Comparison of ENCODE assay signal across 25 cellular contexts in the genomic region with DNA sequence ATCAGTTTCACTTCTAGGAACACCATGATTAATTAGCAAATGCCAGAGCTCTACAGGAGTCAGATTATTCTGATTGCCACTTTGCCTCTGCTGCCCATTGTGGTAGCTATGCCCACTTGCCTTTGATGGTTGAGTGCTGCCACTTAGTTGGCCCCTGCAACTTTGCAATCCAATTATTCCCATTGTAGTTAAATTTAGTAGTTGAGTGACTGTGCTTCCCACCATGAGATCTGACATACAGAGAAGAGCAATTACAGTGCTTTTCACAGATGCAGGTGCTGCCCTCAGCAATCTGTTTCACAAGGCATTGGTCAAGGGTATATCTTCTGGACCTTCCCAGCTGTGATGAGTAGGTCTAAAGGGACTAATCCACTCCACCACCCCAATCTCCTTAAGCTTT.
DNase-seq lines count a peak whose midpoint lies in the region; ATAC-seq, FAIRE-seq and TF ChIP-seq lines count a peak whose summit lies in the region.
"Had no signal": no experiment of that assay in that cellular context is flagged by ENCODE, and none has a peak within 500 bp of the region (broad histone marks: within the 10 kb centered on the region; RNA-seq: fewer than 3 reads in every experiment).

No MANE protein-coding gene starts in this region.

- TF ChIP-seq POLR2A in transverse colon (IDR thresholded peaks at IDR 0.05) = no peak

- no peaks in the 10 kb centered on the region for H3K36me3 ChIP-seq in transverse colon
- H3K36me3 ChIP-seq: BE2C had no signal

- no peak overlapping the region for H3K27ac ChIP-seq in transverse colon
- H3K27ac ChIP-seq: 22Rv1, A549, BLaER1 had no signal

- no peak for TF ChIP-seq EP300 in transverse colon (IDR thresholded peaks at IDR 0.05; ENCODE audit: low read depth)

- DNase-seq in activated CD4-positive, alpha-beta T cell treated with anti-CD3 and anti-CD28 coated beads, Interleukin-2, amount 10 ng/mL, durations not matched to agents 24 days and 14 days = peak; percentile 20
- no peak for DNase-seq in activated CD4-positive, alpha-beta T cell treated with anti-CD3 and anti-CD28 coated beads for 1 hour
- DNase-seq in HTR-8/SVneo (ENCODE audit: insufficient read length, low spot score) (no peak), transverse colon (no peak)
- DNase-seq: BE2C; C1 segment of cervical spinal cord; CD4-positive, alpha-beta memory T cell; CD4-positive, CD25-positive, alpha-beta regulatory T cell; CD8-positive, alpha-beta memory T cell; COR-L47; DMS 273 treated with DMSO at 0.1 percent for 48 hours; DMS153; DMS53; DMS79; DND-41; EL; GDM1 had no signal

- no peaks in the 10 kb centered on the region for H3K9me3 ChIP-seq in transverse colon
- H3K9me3 ChIP-seq: BE2C had no signal

- in situ Hi-C loops in transverse colon (cut with MboI; ENCODE audit: low pct_ligation_motif_present in 1 of 4, low pct_unique_long_range_greater_than_20kb in 1 of 4, low sequenced_read_pairs in 3 of 4) = no loop called here

- peaks cover 18% of the 10 kb centered on the region for H3K9me3 Mint-ChIP-seq in activated CD4-positive, alpha-beta T cell treated with anti-CD3 and anti-CD28 coated beads, Interleukin-2, amount 10 ng/mL, durations not matched to agents 24 days and 14 days

- no peaks in the 10 kb centered on the region for H3K4me1 ChIP-seq in transverse colon
- H3K4me1 ChIP-seq: A549, BLaER1 had no signal

- no peak overlapping the region for H3K4me3 ChIP-seq in transverse colon
- H3K4me3 ChIP-seq: A549, BLaER1, GM12878 had no signal

- no peak for TF ChIP-seq CTCF in transverse colon (IDR thresholded peaks at IDR 0.05)

- no peak overlapping the region for H3K27ac Mint-ChIP-seq in activated CD4-positive, alpha-beta T cell treated with anti-CD3 and anti-CD28 coated beads, Interleukin-2, amount 10 ng/mL, durations not matched to agents 24 days and 14 days
- H3K27ac Mint-ChIP-seq: CD4-positive, CD25-positive, alpha-beta regulatory T cell; CD8-positive, alpha-beta memory T cell had no signal

- no peaks in the 10 kb centered on the region for H3K4me1 Mint-ChIP-seq in activated CD4-positive, alpha-beta T cell treated with anti-CD3 and anti-CD28 coated beads, Interleukin-2, amount 10 ng/mL, durations not matched to agents 24 days and 14 days

- H3K27me3 ChIP-seq in transverse colon = no peaks in the 10 kb centered on the region
- H3K27me3 ChIP-seq: BE2C, BLaER1 had no signal

- no peaks in the 10 kb centered on the region for H3K27me3 Mint-ChIP-seq in activated CD4-positive, alpha-beta T cell treated with anti-CD3 and anti-CD28 coated beads, Interleukin-2, amount 10 ng/mL, durations not matched to agents 24 days and 14 days
- H3K27me3 Mint-ChIP-seq: CD4-positive, alpha-beta memory T cell; CD4-positive, CD25-positive, alpha-beta regulatory T cell; CD8-positive, alpha-beta memory T cell had no signal

- no peak overlapping the region for H3K4me3 Mint-ChIP-seq in activated CD4-positive, alpha-beta T cell treated with anti-CD3 and anti-CD28 coated beads, Interleukin-2, amount 10 ng/mL, durations not matched to agents 24 days and 14 days
- H3K4me3 Mint-ChIP-seq: CD14-positive monocyte; CD4-positive, alpha-beta memory T cell; CD4-positive, CD25-positive, alpha-beta regulatory T cell; CD8-positive, alpha-beta memory T cell had no signal

- peaks cover 70% of the 10 kb centered on the region for H3K36me3 Mint-ChIP-seq in activated CD4-positive, alpha-beta T cell treated with anti-CD3 and anti-CD28 coated beads, Interleukin-2, amount 10 ng/mL, durations not matched to agents 24 days and 14 days (ENCODE audit: low read depth)

- intact Hi-C loops in activated CD4-positive, alpha-beta T cell treated with anti-CD3 and anti-CD28 coated beads, Interleukin-2, amount 10 ng/mL, durations not matched to agents 24 days and 14 days (cut with micrococcal nuclease) = no loop called here
- intact Hi-C loops in transverse colon (cut with DNase I; ENCODE audit: low total_unique reads) = no loop called here

- no peak for ATAC-seq in HG02678 (IDR thresholded peaks at IDR 0.05; ENCODE audit: unreplicated experiment)
- ATAC-seq: A549, GM12878 had no signal

- FAIRE-seq in HTR-8/SVneo (lab: Jason Lieb, UNC) = peak; percentile 20
- FAIRE-seq: A549, GM12878, GM12892, GM18507 had no signal
